16 cellular contexts compared by ENCODE assay signal in the genomic region with DNA sequence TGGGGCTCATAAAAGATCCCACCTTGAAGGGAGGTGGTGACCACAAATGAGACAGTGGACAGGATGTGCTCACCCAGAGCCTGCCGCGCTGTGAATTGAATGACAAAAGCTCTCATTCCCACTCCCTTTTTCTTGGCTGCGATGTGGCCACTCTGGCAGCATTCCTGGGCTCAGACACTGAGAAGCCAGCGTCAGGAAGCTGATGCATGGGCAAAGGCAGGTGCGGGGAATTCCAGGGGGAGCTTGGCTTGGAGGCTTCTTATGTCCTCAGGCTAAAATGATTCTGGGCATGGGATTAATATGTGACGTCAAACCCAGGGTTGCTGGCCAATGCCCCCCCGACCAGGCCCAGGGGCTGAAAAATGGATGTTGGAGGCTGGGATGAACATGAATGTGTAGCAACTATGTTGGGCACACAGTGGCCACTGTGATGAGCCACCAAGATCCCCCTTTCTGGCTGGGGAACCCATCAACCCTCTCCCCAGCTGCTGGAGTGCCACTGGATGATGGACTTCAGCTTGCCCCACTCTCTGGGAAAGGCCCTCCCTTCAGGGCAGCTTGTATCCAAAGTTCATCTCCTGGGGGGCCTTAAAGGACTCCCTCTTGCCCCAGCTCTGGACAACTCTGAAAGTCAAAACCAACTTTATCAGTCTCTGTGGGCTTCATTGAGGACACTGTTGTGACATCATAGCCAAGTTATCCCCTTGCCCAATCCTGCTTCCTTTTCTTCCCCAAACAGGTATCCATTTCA. TPM values are rescaled to one million over a fixed set of nuclear protein-coding genes. Genes with fewer than 3 reads are reported as not detected.
A peak's percentile ranks its signal among the peaks of the same experiment; 100 is the strongest.
DNase-seq lines count a peak whose midpoint lies in the region; ATAC-seq and TF ChIP-seq lines count a peak whose summit lies in the region.
"Had no signal": no experiment of that assay in that cellular context is flagged by ENCODE, and none has a peak within 500 bp of the region (broad histone marks: within the 10 kb centered on the region; RNA-seq: fewer than 3 reads in every experiment).

No MANE protein-coding gene starts in this region.

- no peak for TF ChIP-seq POLR2A in upper lobe of left lung (IDR thresholded peaks at IDR 0.05)
- TF ChIP-seq POLR2A in prostate gland (IDR thresholded peaks at IDR 0.05): no peak

- DNase-seq in Ammon's horn (ENCODE audit: low spot score) (peak; percentile 16), NCI-H1092 (lab: John Stamatoyannopoulos, UW) (peak; percentile 36), astrocyte of the hippocampus (ENCODE audit: low read depth, low spot score) (peak; percentile 93), glomerular visceral epithelial cell (ENCODE audit: extremely low spot score) (peak; percentile 90), DMS153 treated with DMSO at 0.1 percent for 48 hours (lab: John Stamatoyannopoulos, UW; ENCODE audit: unreplicated experiment) (no peak), upper lobe of left lung (no peak), prostate gland (ENCODE audit: low spot score) (no peak)
- DNase-seq: activated CD8-positive, alpha-beta memory T cell treated with anti-CD3 and anti-CD28 coated beads, Interleukin-2, amount 50 U/mL, for 4 hours; activated naive CD8-positive, alpha-beta T cell treated with anti-CD3 and anti-CD28 coated beads for 36 hours; mucosa of descending colon; NCI-H2029 treated with DMSO at 0.1 percent for 48 hours; upper lobe of right lung had no signal

- H3K27ac ChIP-seq in upper lobe of left lung: no peak overlapping the region
- H3K27ac ChIP-seq in prostate gland: no peak overlapping the region
- H3K27ac ChIP-seq: SK-N-MC, upper lobe of right lung had no signal

- H3K4me3 ChIP-seq in upper lobe of left lung (no peak overlapping the region), prostate gland (no peak overlapping the region)
- H3K4me3 ChIP-seq: mucosa of descending colon, SK-N-MC, upper lobe of right lung had no signal

- H3K27me3 ChIP-seq in upper lobe of left lung (no peaks in the 10 kb centered on the region), prostate gland (replicated peaks; ENCODE audit: insufficient read depth) (no peaks in the 10 kb centered on the region)
- H3K27me3 ChIP-seq: upper lobe of right lung had no signal

- intact Hi-C loops in prostate gland (cut with DNase I): no loop called here

- no peaks in the 10 kb centered on the region for H3K36me3 ChIP-seq in upper lobe of left lung
- H3K36me3 ChIP-seq in prostate gland: no peaks in the 10 kb centered on the region
- H3K36me3 ChIP-seq: upper lobe of right lung had no signal

- H3K9me3 ChIP-seq in upper lobe of left lung (no peaks in the 10 kb centered on the region), prostate gland (no peaks in the 10 kb centered on the region)
- H3K9me3 ChIP-seq: mucosa of descending colon, upper lobe of right lung had no signal

- no peak for TF ChIP-seq CTCF in upper lobe of left lung (IDR thresholded peaks at IDR 0.05)
- no peak for TF ChIP-seq CTCF in prostate gland (IDR thresholded peaks at IDR 0.05)

- H3K4me1 ChIP-seq in upper lobe of left lung (peaks cover 0 to 20% (median 13%) of the 10 kb centered on the region in 4 donors), prostate gland (replicated peaks) (no peaks in the 10 kb centered on the region)

- no peak for TF ChIP-seq EP300 in upper lobe of left lung (IDR thresholded peaks at IDR 0.05)

- no peak for ATAC-seq in HG03159 (IDR thresholded peaks at IDR 0.05; ENCODE audit: unreplicated experiment)
- no peak for ATAC-seq in upper lobe of left lung (ENCODE audit: low FRiP score in 2 of 2)
- ATAC-seq: activated CD4-positive, CD25-positive, alpha-beta regulatory T cell treated with anti-CD3 and anti-CD28 coated beads, Interleukin-2, amount 50 U/mL, for 24 hours; mucosa of descending colon; upper lobe of right lung had no signal

- 83 to 84% methylated on average over 5 to 7 of the region's 7 CpGs for whole genome bisulfite sequencing in upper lobe of left lung, 2 donors
- 34% methylated on average over 7 of the region's 7 CpGs for WGBS in prostate gland

RNA-seq across cellular contexts. Expression of a gene that starts 2.8 kb away (rescaled TPM):
- total RNA-seq in upper lobe of left lung (10 to 100 TPM in 3 of 6 donors, 1 to 10 TPM in 3; 3.9 to 13.7 (median 9.8) TPM), prostate gland (1 to 10 TPM in 1 of 2 donors, under 1 TPM in 1; 0.34 to 1.9 TPM)
- total RNA-seq: activated naive CD8-positive, alpha-beta T cell treated with anti-CD3 and anti-CD28 coated beads for 36 hours had no signal

RNA-seq across cellular contexts. Expression of a gene that starts 42.0 kb away (rescaled TPM):
- 10 to 100 TPM; 19.6 to 35.6 (median 25.3) TPM for total RNA-seq in upper lobe of left lung
- 10 to 100 TPM; 11.5 to 20.8 TPM for total RNA-seq in prostate gland

RNA-seq across cellular contexts. Expression of a gene that starts 48.0 kb away (rescaled TPM):
- 10 to 100 TPM; 10.9 to 24.1 (median 19.6) TPM for total RNA-seq in upper lobe of left lung
- total RNA-seq in prostate gland: 10 to 100 TPM; 11.7 to 16.1 TPM

RNA-seq across cellular contexts. Expression of a gene that starts 53.6 kb away (rescaled TPM):
- total RNA-seq in upper lobe of left lung: not detected
- total RNA-seq in prostate gland: not detected
- total RNA-seq: activated naive CD8-positive, alpha-beta T cell treated with anti-CD3 and anti-CD28 coated beads for 36 hours; fibroblast of villous mesenchyme; mucosa of descending colon; upper lobe of right lung had no signal

Comparison
In these comparisons a context has a peak if more than half of its experiments do, and no peak if none do; other contexts are left out.
1. DNase-seq: peak in Ammon's horn (single experiment), NCI-H1092 (single experiment), astrocyte of the hippocampus (single experiment) and glomerular visceral epithelial cell (single experiment); none in DMS153 treated with DMSO at 0.1 percent for 48 hours (single experiment), upper lobe of left lung (0 of 2) and prostate gland (single experiment).